In genomic region chr6:62923728-62924127, GRCh38 we compare ENCODE assay signal across 24 cellular contexts.
"Had no signal": no experiment of that assay in that cellular context is flagged by ENCODE, and none has a peak within 500 bp of the region (broad histone marks: within the 10 kb centered on the region; RNA-seq: fewer than 3 reads in every experiment).

No MANE protein-coding gene starts in this region.

- H3K36me3 Mint-ChIP-seq: mesothelial cell of epicardium had no signal

- H3K9me3 Mint-ChIP-seq: mesothelial cell of epicardium had no signal

- H3K9me3 ChIP-seq: esophagus muscularis mucosa, gastrocnemius medialis, left lung, mucosa of descending colon had no signal

- FAIRE-seq: colon, endothelial cell of umbilical vein, islet of Langerhans, keratinocyte had no signal

- H3K36me3 ChIP-seq: esophagus muscularis mucosa, gastrocnemius medialis, heart right ventricle, left lung had no signal

- H3K4me3 ChIP-seq: coronary artery, dorsolateral prefrontal cortex, esophagus muscularis mucosa, gastrocnemius medialis, heart right ventricle, left lung, lung, mucosa of descending colon had no signal

- H3K4me1 ChIP-seq: esophagus muscularis mucosa, foreskin keratinocyte, gastrocnemius medialis, heart right ventricle, left lung had no signal

- DNase-seq: dermis blood vessel endothelial cell; dorsolateral prefrontal cortex; effector CD4-positive, alpha-beta T cell; effector memory CD4-positive, alpha-beta T cell; foreskin keratinocyte; gastrocnemius medialis; glutamatergic neuron; head of caudate nucleus; heart right ventricle; hippocampal formation; left cardiac atrium; left lung; left ventricle myocardium superior; mammary epithelial cell; mesenchymal stem cell; mucosa of descending colon had no signal

- H3K27me3 ChIP-seq: dorsolateral prefrontal cortex, esophagus muscularis mucosa, foreskin keratinocyte, gastrocnemius medialis, heart right ventricle, left lung had no signal

- H3K27ac Mint-ChIP-seq: mesothelial cell of epicardium had no signal

- H3K4me3 Mint-ChIP-seq: mesothelial cell of epicardium had no signal

- ATAC-seq: foreskin keratinocyte, gastrocnemius medialis, heart right ventricle, left cardiac atrium, left lung, left ventricle myocardium superior, mucosa of descending colon had no signal

- H3K27ac ChIP-seq: coronary artery, dorsolateral prefrontal cortex, esophagus muscularis mucosa, foreskin keratinocyte, gastrocnemius medialis, heart right ventricle, left lung had no signal

- H3K4me1 Mint-ChIP-seq: mesothelial cell of epicardium had no signal
